ENCODE assay signal across 24 cellular contexts in the genomic region with DNA sequence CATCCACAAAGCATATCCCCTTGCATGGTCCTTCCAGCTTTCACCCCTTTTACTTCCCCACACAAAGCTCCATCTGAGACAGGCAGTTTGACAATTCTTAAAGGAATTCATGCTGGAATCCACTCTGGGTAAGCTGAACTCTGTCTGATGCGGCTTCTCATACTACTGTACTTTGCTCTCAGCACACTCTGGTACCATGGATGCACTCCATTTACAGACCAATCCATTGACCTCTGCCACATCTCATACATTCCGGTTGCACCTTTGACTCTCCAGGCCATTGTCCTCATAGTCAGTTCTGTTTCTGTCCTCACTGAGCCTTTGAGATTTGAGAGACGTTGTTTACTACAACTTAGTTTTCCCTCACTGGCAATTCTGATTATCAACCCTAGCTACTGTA. TPM values are rescaled to one million over a fixed set of nuclear protein-coding genes. Genes with fewer than 3 reads are reported as not detected.
DNase-seq lines count a peak whose midpoint lies in the region; ATAC-seq, FAIRE-seq and TF ChIP-seq lines count a peak whose summit lies in the region.
"Had no signal": no experiment of that assay in that cellular context is flagged by ENCODE, and none has a peak within 500 bp of the region (broad histone marks: within the 10 kb centered on the region; RNA-seq: fewer than 3 reads in every experiment).

No MANE protein-coding gene starts in this region.

- H3K9me3 ChIP-seq in astrocyte (ENCODE audit: insufficient read depth, low read depth, low read length): no peaks in the 10 kb centered on the region
- no peaks in the 10 kb centered on the region for H3K9me3 ChIP-seq in osteoblast (ENCODE audit: low read depth, low read length)
- H3K9me3 ChIP-seq: colonic mucosa, heart left ventricle, left lung, mucosa of descending colon, upper lobe of right lung had no signal

- H3K36me3 Mint-ChIP-seq in astrocyte (ENCODE audit: low read depth, unreplicated experiment): no peaks in the 10 kb centered on the region
- H3K36me3 Mint-ChIP-seq: activated naive CD4-positive, alpha-beta T cell treated with anti-CD3 and anti-CD28 coated beads, Interleukin-2, amount 50 U/mL, for 72 hours had no signal

- no peaks in the 10 kb centered on the region for H3K9me3 Mint-ChIP-seq in astrocyte (ENCODE audit: unreplicated experiment)
- H3K9me3 Mint-ChIP-seq: activated CD4-positive, alpha-beta T cell treated with anti-CD3 and anti-CD28 coated beads, Interleukin-2, amount 10 ng/mL, durations not matched to agents 7 days and 5 days; activated naive CD4-positive, alpha-beta T cell treated with anti-CD3 and anti-CD28 coated beads, Interleukin-2, amount 50 U/mL, for 72 hours; H9; T-helper 2 cell treated with Interferon-gamma antibody and Interleukin-4, amounts not matched to agents 5 μg/mL and 100 μg/mL, for 36 hours had no signal

- no peaks in the 10 kb centered on the region for H3K27me3 ChIP-seq in astrocyte (ENCODE audit: insufficient read depth, low read length)
- H3K27me3 ChIP-seq in osteoblast (ENCODE audit: insufficient read depth, low read length): no peaks in the 10 kb centered on the region
- H3K27me3 ChIP-seq: colonic mucosa, heart left ventricle, left lung, upper lobe of right lung had no signal

- 92% methylated on average over 3 of the region's 3 CpGs for WGBS in urinary bladder

- no peaks in the 10 kb centered on the region for H3K27me3 Mint-ChIP-seq in astrocyte (ENCODE audit: low read depth, unreplicated experiment)
- H3K27me3 Mint-ChIP-seq: activated CD4-positive, alpha-beta T cell treated with anti-CD3 and anti-CD28 coated beads, Interleukin-2, amount 10 ng/mL, durations not matched to agents 7 days and 5 days had no signal

- H2AFZ ChIP-seq in astrocyte (ENCODE audit: low read depth, low read length): no peak overlapping the region
- H2AFZ ChIP-seq in osteoblast (ENCODE audit: low read length): no peak overlapping the region

- DNase-seq in astrocyte (ENCODE audit: low read depth): peak; percentile 24
- peak; percentile 6 to 25 for DNase-seq in foreskin fibroblast
- DNase-seq in osteoblast (ENCODE audit: insufficient read length, low spot score, missing footprints): no peak
- DNase-seq in NCI-H2107 (lab: John Stamatoyannopoulos, UW): no peak
- DNase-seq in DMS 273 (lab: John Stamatoyannopoulos, UW; ENCODE audit: unreplicated experiment): no peak
- DNase-seq: activated CD4-positive, alpha-beta T cell treated with anti-CD3 and anti-CD28 coated beads, Interleukin-2, amount 10 ng/mL, durations not matched to agents 7 days and 5 days; colonic mucosa; DMS 273 treated with DMSO at 0.1 percent for 48 hours; H9; heart left ventricle; KG1; left lung; mucosa of descending colon; NCI-H146; NCI-H526; upper lobe of right lung; WERI-Rb-1 had no signal

- H3K79me2 ChIP-seq in astrocyte (ENCODE audit: insufficient read depth, low read length) (no peaks in the 10 kb centered on the region), osteoblast (ENCODE audit: insufficient read depth, low read length) (no peaks in the 10 kb centered on the region)

- TF ChIP-seq CTCF in astrocyte (IDR thresholded peaks at IDR 0.05; ENCODE audit: insufficient read depth, low read depth, low read length) (no peak), foreskin fibroblast (IDR thresholded peaks at IDR 0.05; ENCODE audit: low read depth, low read length) (no peak), osteoblast (IDR thresholded peaks at IDR 0.05; ENCODE audit: extremely low read depth, low read depth, low read length) (no peak)

- H3K4me3 ChIP-seq in astrocyte (ENCODE audit: insufficient read depth, low read depth, low read length): no peak overlapping the region
- no peak overlapping the region for H3K4me3 ChIP-seq in foreskin fibroblast (ENCODE audit: low read depth in 1 of 2, low read length in 2 of 2)
- no peak overlapping the region for H3K4me3 ChIP-seq in osteoblast (ENCODE audit: insufficient read depth, low read length)
- no peak overlapping the region for H3K4me3 ChIP-seq in urinary bladder (ENCODE audit: low read depth, low read length)
- H3K4me3 ChIP-seq: colonic mucosa, heart left ventricle, left lung, mucosa of descending colon, upper lobe of right lung had no signal

- ATAC-seq in HG02798 (IDR thresholded peaks at IDR 0.05; ENCODE audit: poor library complexity, unreplicated experiment): no peak
- ATAC-seq: activated naive CD4-positive, alpha-beta T cell treated with anti-CD3 and anti-CD28 coated beads, Interleukin-2, amount 50 U/mL, for 72 hours; left lung; mucosa of descending colon; upper lobe of right lung had no signal

- no peaks in the 10 kb centered on the region for H4K20me1 ChIP-seq in astrocyte (ENCODE audit: insufficient read depth, low read length)
- H4K20me1 ChIP-seq in osteoblast (ENCODE audit: insufficient read depth, low read length): no peaks in the 10 kb centered on the region

- no peak overlapping the region for H3K9ac ChIP-seq in astrocyte (ENCODE audit: low read length)

- H3K4me2 ChIP-seq in astrocyte (ENCODE audit: low read length): no peak overlapping the region
- H3K4me2 ChIP-seq in osteoblast (ENCODE audit: insufficient read depth, low read length): no peak overlapping the region

- H3K27ac ChIP-seq in astrocyte (ENCODE audit: low read depth, low read length) (no peak overlapping the region), osteoblast (ENCODE audit: low read depth, low read length) (peak overlapping the region; percentile 81), urinary bladder (ENCODE audit: low read depth) (peak overlapping the region; percentile 6)
- H3K27ac ChIP-seq: left lung, upper lobe of right lung, WERI-Rb-1 had no signal

- H3K27ac Mint-ChIP-seq in astrocyte (ENCODE audit: unreplicated experiment): no peak overlapping the region
- H3K27ac Mint-ChIP-seq: activated CD4-positive, alpha-beta T cell treated with anti-CD3 and anti-CD28 coated beads, Interleukin-2, amount 10 ng/mL, durations not matched to agents 7 days and 5 days; activated naive CD4-positive, alpha-beta T cell treated with anti-CD3 and anti-CD28 coated beads, Interleukin-2, amount 50 U/mL, for 72 hours; H9; T-helper 2 cell treated with Interferon-gamma antibody and Interleukin-4, amounts not matched to agents 5 μg/mL and 100 μg/mL, for 36 hours had no signal

- peaks cover 17% of the 10 kb centered on the region for H3K4me1 Mint-ChIP-seq in astrocyte (ENCODE audit: low read depth, unreplicated experiment)
- H3K4me1 Mint-ChIP-seq: activated CD4-positive, alpha-beta T cell treated with anti-CD3 and anti-CD28 coated beads, Interleukin-2, amount 10 ng/mL, durations not matched to agents 7 days and 5 days had no signal

- H3K36me3 ChIP-seq in astrocyte (ENCODE audit: insufficient read depth, low read length) (no peaks in the 10 kb centered on the region), osteoblast (ENCODE audit: insufficient read depth, low read length) (no peaks in the 10 kb centered on the region), urinary bladder (ENCODE audit: insufficient read depth) (no peaks in the 10 kb centered on the region)
- H3K36me3 ChIP-seq: colonic mucosa, heart left ventricle, left lung, upper lobe of right lung, WERI-Rb-1 had no signal

- no peak for FAIRE-seq in astrocyte (lab: Jason Lieb, UNC)
- FAIRE-seq: G401.6, GM18507 had no signal

- no peak overlapping the region for H3K4me3 Mint-ChIP-seq in astrocyte (ENCODE audit: unreplicated experiment)
- H3K4me3 Mint-ChIP-seq: activated CD4-positive, alpha-beta T cell treated with anti-CD3 and anti-CD28 coated beads, Interleukin-2, amount 10 ng/mL, durations not matched to agents 7 days and 5 days; H9; T-helper 2 cell treated with Interferon-gamma antibody and Interleukin-4, amounts not matched to agents 5 μg/mL and 100 μg/mL, for 36 hours had no signal

- peaks cover 25% of the 10 kb centered on the region for H3K4me1 ChIP-seq in astrocyte (ENCODE audit: insufficient read depth, low read length)
- peaks cover 28% of the 10 kb centered on the region for H3K4me1 ChIP-seq in osteoblast (ENCODE audit: insufficient read depth, low read length)
- H3K4me1 ChIP-seq in urinary bladder (ENCODE audit: insufficient read depth): no peaks in the 10 kb centered on the region
- H3K4me1 ChIP-seq: colonic mucosa had no signal

RNA-seq across cellular contexts. Expression of a gene that starts 12.2 kb away (rescaled TPM):
- total RNA-seq in astrocyte: 0.26 and 0.98 TPM in 2 replicates
- total RNA-seq in osteoblast: 0.36 and 1.2 TPM in 2 replicates
- total RNA-seq in urinary bladder: 2.1 TPM
- 0.29 TPM for polyA plus RNA-seq in urinary bladder
- total RNA-seq: activated CD4-positive, alpha-beta T cell treated with anti-CD3 and anti-CD28 coated beads, Interleukin-2, amount 10 ng/mL, durations not matched to agents 7 days and 5 days; activated naive CD4-positive, alpha-beta T cell treated with anti-CD3 and anti-CD28 coated beads, Interleukin-2, amount 50 U/mL, for 72 hours; H9; HT-29; upper lobe of right lung had no signal

RNA-seq across cellular contexts. Expression of a gene that starts 24.0 kb away (rescaled TPM):
- total RNA-seq in astrocyte: 0.87 and 2.2 TPM in 2 replicates
- 2.7 and 4.3 TPM in 2 replicates for total RNA-seq in osteoblast
- total RNA-seq in urinary bladder: 7.6 TPM
- 3.7 TPM for polyA plus RNA-seq in urinary bladder

RNA-seq across cellular contexts. Expression of a gene that starts 50.7 kb away (rescaled TPM):
- total RNA-seq in astrocyte (0.14 TPM in 1 of 2 replicates, not detected in the other), osteoblast (0.29 and 0.36 TPM in 2 replicates), urinary bladder (not detected)
- 0.73 TPM for polyA plus RNA-seq in urinary bladder
- total RNA-seq: H9, HT-29 had no signal

Comparison
In these comparisons a context has a peak if more than half of its experiments do, and no peak if none do; other contexts are left out.
1. DNase-seq: peak in astrocyte (single experiment) and foreskin fibroblast (2 of 2); none in osteoblast (single experiment), NCI-H2107 (single experiment) and DMS 273 (single experiment).